ENCODE assay signal across 8 cellular contexts in genomic region chr22:30088468-30088867, GRCh38. TPM values are rescaled to one million over a fixed set of nuclear protein-coding genes. Genes with fewer than 3 reads are reported as not detected.
"Had no signal": no experiment of that assay in that cellular context is flagged by ENCODE, and none has a peak within 500 bp of the region (broad histone marks: within the 10 kb centered on the region; RNA-seq: fewer than 3 reads in every experiment).

No MANE protein-coding gene starts in this region.

- H3K27ac ChIP-seq: HL-60, KMS-11, SJSA1, SK-N-MC had no signal

- H3K36me3 ChIP-seq: SJSA1 had no signal

- H3K4me3 ChIP-seq: K562, SJSA1 had no signal

- H3K36me3 Mint-ChIP-seq: IgD-negative memory B cell had no signal

- H3K27ac Mint-ChIP-seq: IgD-negative memory B cell had no signal

- H3K4me3 Mint-ChIP-seq: IgD-negative memory B cell had no signal

- H3K9ac ChIP-seq: KMS-11 had no signal

- H3K27me3 ChIP-seq: SJSA1 had no signal

- DNase-seq: NCI-H187 treated with DMSO at 0.1 percent for 48 hours had no signal

- H3K4me1 Mint-ChIP-seq: IgD-negative memory B cell had no signal

- H3K4me1 ChIP-seq: SJSA1 had no signal

RNA-seq across cellular contexts. Expression of gene HORMAD2, which starts 8.2 kb away (rescaled TPM):
- total RNA-seq: K562, Right ventricle myocardium superior, SJSA1 had no signal
- polyA plus RNA-seq: IgD-negative memory B cell, K562 had no signal
